In the genomic region with DNA sequence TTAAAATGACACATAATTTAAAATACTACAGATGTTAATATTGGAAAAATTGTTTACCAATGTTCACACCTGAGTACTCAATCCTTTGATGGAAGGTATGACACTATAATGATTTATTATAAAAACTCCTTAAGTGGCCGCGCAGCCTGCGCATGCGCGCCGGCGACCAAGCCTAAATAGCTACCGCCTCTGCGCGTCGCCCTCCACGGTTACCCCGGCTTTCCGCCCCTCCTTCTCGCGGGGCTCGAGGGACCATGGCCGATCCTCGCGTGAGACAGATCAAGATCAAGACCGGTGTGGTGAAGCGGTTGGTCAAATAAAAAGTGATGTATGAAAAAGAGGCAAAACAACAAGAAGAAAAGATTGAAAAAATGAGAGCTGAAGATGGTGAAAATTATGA, we compare ENCODE assay signal across 29 cellular contexts.
"Had no signal": no experiment of that assay in that cellular context is flagged by ENCODE, and none has a peak within 500 bp of the region (broad histone marks: within the 10 kb centered on the region; RNA-seq: fewer than 3 reads in every experiment).

No MANE protein-coding gene starts in this region.

- H3K4me3 Mint-ChIP-seq: activated B cell treated with CpG ODN at 0.5 μM for 24 hours; activated CD8-positive, alpha-beta T cell treated with anti-CD3 and anti-CD28 coated beads for 36 hours; activated naive CD8-positive, alpha-beta T cell; activated T-cell treated with anti-CD3 and anti-CD28 coated beads, Interleukin-2, amount 50 U/mL, for 4 hours; activated T-helper 17 cell treated with anti-CD3 and anti-CD28 coated beads, Interleukin-2, amount 50 U/mL, for 72 hours; T-helper 17 cell; T-helper 2 cell treated with Interferon-gamma antibody and Interleukin-4, amounts not matched to agents 5 μg/mL and 100 μg/mL, for 36 hours had no signal

- FAIRE-seq: endometrium had no signal

- H3K4me1 Mint-ChIP-seq: activated B cell treated with CpG ODN at 0.5 μM for 24 hours; activated T-helper 17 cell treated with anti-CD3 and anti-CD28 coated beads, Interleukin-2, amount 50 U/mL, for 72 hours; T-helper 17 cell had no signal

- H3K36me3 Mint-ChIP-seq: activated naive CD8-positive, alpha-beta T cell had no signal

- H3K9me3 ChIP-seq: body of pancreas had no signal

- H3K27ac Mint-ChIP-seq: activated B cell treated with CpG ODN at 0.5 μM for 24 hours; activated CD8-positive, alpha-beta T cell treated with anti-CD3 and anti-CD28 coated beads for 36 hours; activated naive CD8-positive, alpha-beta T cell; activated T-helper 17 cell treated with anti-CD3 and anti-CD28 coated beads, Interleukin-2, amount 50 U/mL, for 72 hours; T-helper 17 cell; T-helper 2 cell treated with Interferon-gamma antibody and Interleukin-4, amounts not matched to agents 5 μg/mL and 100 μg/mL, for 36 hours had no signal

- H3K27me3 Mint-ChIP-seq: activated B cell treated with CpG ODN at 0.5 μM for 24 hours; activated CD8-positive, alpha-beta T cell treated with anti-CD3 and anti-CD28 coated beads for 36 hours; activated naive CD8-positive, alpha-beta T cell; activated T-helper 17 cell treated with anti-CD3 and anti-CD28 coated beads, Interleukin-2, amount 50 U/mL, for 72 hours; T-helper 17 cell had no signal

- ATAC-seq: activated CD4-positive, CD25-positive, alpha-beta regulatory T cell treated with anti-CD3 and anti-CD28 coated beads, Interleukin-2, amount 50 U/mL, for 24 hours; activated CD8-positive, alpha-beta T cell treated with anti-CD3 and anti-CD28 coated beads for 36 hours; activated T-cell treated with anti-CD3 and anti-CD28 coated beads, Interleukin-2, amount 50 U/mL, for 4 hours; activated T-helper 17 cell treated with anti-CD3 and anti-CD28 coated beads, Interleukin-2, amount 50 U/mL, for 72 hours; body of pancreas; esophagus mucosa; T-helper 17 cell had no signal

- H3K9me3 Mint-ChIP-seq: activated CD8-positive, alpha-beta T cell treated with anti-CD3 and anti-CD28 coated beads for 36 hours; activated T-cell treated with anti-CD3 and anti-CD28 coated beads, Interleukin-2, amount 50 U/mL, for 4 hours; activated T-helper 17 cell treated with anti-CD3 and anti-CD28 coated beads, Interleukin-2, amount 50 U/mL, for 72 hours had no signal

- DNase-seq: activated B cell treated with CpG ODN at 0.5 μM for 24 hours; activated CD4-positive, alpha-beta T cell treated with anti-CD3 and anti-CD28 coated beads for 48 hours; activated CD4-positive, alpha-beta T cell treated with anti-CD3 and anti-CD28 coated beads, Interleukin-2, amount 50 U/mL, for 1 hour; activated CD4-positive, alpha-beta T cell treated with anti-CD3 and anti-CD28 coated beads, Interleukin-2, amount 50 U/mL, for 48 hours; activated CD8-positive, alpha-beta memory T cell treated with anti-CD3 and anti-CD28 coated beads for 24 hours; activated CD8-positive, alpha-beta T cell treated with anti-CD3 and anti-CD28 coated beads for 36 hours; activated effector memory CD4-positive, alpha-beta T cell treated with Interleukin-2 at 50 U/mL for 16 hours; activated gamma-delta T cell treated with Interleukin-2 at 50 U/mL for 16 hours; activated naive CD4-positive, alpha-beta T cell treated with anti-CD3 and anti-CD28 coated beads, Interleukin-2, amount 50 U/mL, for 16 hours; activated naive CD4-positive, alpha-beta T cell treated with Interleukin-2 at 50 U/mL for 16 hours; activated T-cell treated with anti-CD3 and anti-CD28 coated beads, Interleukin-2, amount 50 U/mL, for 4 hours; amniotic stem cell; anterior cingulate cortex; body of pancreas; caudate nucleus; cortex of kidney; effector CD8-positive, alpha-beta T cell; foreskin fibroblast; head of caudate nucleus; T-helper 1 cell; T-helper 17 cell; T1000; WERI-Rb-1 had no signal

- H3K36me3 ChIP-seq: WERI-Rb-1 had no signal

- H3K4me1 ChIP-seq: body of pancreas had no signal

- H3K27me3 ChIP-seq: body of pancreas had no signal

- H3K27ac ChIP-seq: body of pancreas, WERI-Rb-1 had no signal

- H3K4me3 ChIP-seq: body of pancreas had no signal
